Comparison of ENCODE assay signal across 1 cellular context in the genomic region with DNA sequence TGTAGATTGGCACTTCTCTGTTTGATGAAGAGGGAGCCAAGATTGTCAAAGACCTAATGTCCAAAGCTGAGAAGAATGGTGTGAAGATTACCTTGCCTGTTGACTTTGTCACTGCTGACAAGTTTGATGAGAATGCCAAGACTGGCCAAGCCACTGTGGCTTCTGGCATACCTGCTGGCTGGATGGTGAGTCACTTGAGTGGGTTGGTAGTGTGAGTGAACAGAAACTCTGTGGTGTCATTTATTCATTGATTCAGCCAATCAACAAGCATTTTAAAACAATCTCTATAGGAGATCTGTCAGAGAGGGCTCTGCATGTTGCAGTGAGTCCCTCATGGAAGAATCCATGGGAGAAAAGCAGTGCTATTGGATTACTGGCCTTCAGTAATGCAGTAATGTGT.
TF ChIP-seq lines count a peak whose summit lies in the region.

No MANE protein-coding gene starts in this region.

TF ChIP-seq in HCT116, 20 proteins besides CTCF, POLR2A, EP300 and RAD21:
- TF ChIP-seq JUND (IDR thresholded peaks at IDR 0.05) (no peak), EGR1 (IDR thresholded peaks at IDR 0.05; ENCODE audit: low read depth) (no peak), YY1 (IDR thresholded peaks at IDR 0.05; ENCODE audit: extremely low read depth, insufficient replicate concordance, low read depth, low read length) (no peak)
